ENCODE assay signal across 8 cellular contexts in the genomic region with DNA sequence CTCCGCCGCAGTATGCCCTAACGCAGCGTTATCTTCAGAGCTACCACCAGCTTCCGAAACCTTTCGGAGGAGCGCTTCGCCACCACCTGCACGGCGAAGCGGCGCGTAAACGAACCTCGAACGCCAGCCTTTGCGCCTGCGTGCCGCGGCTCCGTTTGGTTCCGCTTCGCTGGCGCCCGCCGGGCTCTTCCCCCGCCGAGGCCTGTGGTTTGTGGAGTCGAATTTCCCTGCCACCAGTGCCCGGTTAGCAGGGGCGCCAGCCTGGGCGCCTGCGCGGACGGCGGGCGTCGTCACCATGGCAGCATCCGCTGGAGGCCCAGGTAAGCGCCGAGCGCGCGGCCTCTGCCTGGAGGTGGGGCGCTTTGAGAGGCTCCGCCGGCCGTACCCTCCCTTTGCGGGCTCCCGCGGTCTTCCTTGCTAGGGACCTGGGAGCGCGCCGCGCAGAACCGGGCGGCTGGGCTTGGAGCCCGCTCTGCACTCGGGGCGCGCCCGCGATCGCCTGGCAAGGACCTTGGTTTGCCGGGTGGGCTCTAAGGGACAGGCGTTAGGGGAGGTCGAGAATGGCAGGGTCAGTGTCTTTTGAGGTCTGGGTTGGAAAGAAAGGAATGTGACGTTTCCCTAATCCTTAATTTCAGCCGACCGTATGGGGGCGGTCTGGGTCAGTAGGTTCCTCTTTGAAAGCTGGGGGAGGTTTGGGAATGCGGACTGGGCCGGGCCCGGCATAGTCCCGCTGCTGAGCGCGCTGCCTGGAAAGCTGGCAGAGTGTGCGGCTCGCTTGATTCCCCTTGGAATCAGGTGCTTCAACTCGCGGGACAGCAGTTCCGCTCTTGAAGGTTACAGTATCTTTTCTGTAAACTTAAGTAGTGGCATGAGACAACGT. TPM values are rescaled to one million over a fixed set of nuclear protein-coding genes. Genes with fewer than 3 reads are reported as not detected.
A peak's percentile ranks its signal among the peaks of the same experiment; 100 is the strongest.
DNase-seq lines count a peak whose midpoint lies in the region; ATAC-seq, FAIRE-seq and TF ChIP-seq lines count a peak whose summit lies in the region.

A gene with protein sequence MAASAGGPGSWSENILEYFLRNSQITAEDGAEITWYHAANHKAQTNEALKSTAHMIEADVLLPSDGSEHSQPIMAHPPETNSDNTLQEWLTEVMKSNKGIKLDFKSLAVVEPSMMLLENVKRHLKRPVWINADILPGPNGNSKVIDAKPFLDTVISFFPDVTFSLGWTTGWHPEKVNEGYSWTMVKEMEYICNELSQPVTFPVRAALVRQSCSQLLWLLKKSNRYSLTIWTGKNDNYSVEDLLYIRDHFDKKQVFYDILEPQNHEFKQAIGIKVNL (plus strand): TSS at position 272 of the 880 bp plus-strand sequence. CDS start 24 bp downstream, at position 296.

- intact Hi-C loops in naive thymus-derived CD4-positive, alpha-beta T cell (cut with micrococcal nuclease) = loop anchor here (1.0 to 10.0 kb wide), 6 partner anchors 81 to 813 kb away; partner anchors contain the start of genes ZCCHC9 (in 1 of the 2) and ZFYVE16 (in 1 of the 2)

- peak within 1 kb of the TSS; percentile 81 for H3K27ac Mint-ChIP-seq in activated T-helper 17 cell treated with anti-CD3 and anti-CD28 coated beads, Interleukin-2, amount 50 U/mL, for 72 hours
- peak within 1 kb of the TSS; percentile 47 to 88 (median 72) for H3K27ac Mint-ChIP-seq in naive thymus-derived CD4-positive, alpha-beta T cell
- peak within 1 kb of the TSS; percentile 22 for H3K27ac Mint-ChIP-seq in stimulated activated memory B cell treated with anti-CD40 and anti-IgM and Interleukin-4, amounts not matched to agents 10 μg/mL and 1 μg/mL and 100 μg/mL, for 72 hours

- H3K4me3 Mint-ChIP-seq in activated T-helper 17 cell treated with anti-CD3 and anti-CD28 coated beads, Interleukin-2, amount 50 U/mL, for 72 hours = peak within 1 kb of the TSS; percentile 80
- H3K4me3 Mint-ChIP-seq in naive thymus-derived CD4-positive, alpha-beta T cell = peak within 1 kb of the TSS; percentile 83 to 92 (median 88)
- peak within 1 kb of the TSS; percentile 66 for H3K4me3 Mint-ChIP-seq in stimulated activated memory B cell treated with anti-CD40 and anti-IgM and Interleukin-4, amounts not matched to agents 10 μg/mL and 1 μg/mL and 100 μg/mL, for 72 hours

- H3F3A ChIP-seq in GM23248 (ENCODE audit: insufficient read depth) = peaks cover 10% of the 10 kb centered on the region; the same call in 1 of the 2 replicates

- FAIRE-seq in RCC 7860 (lab: Jason Lieb, UNC) = no peak

- peaks cover 9% of the 10 kb centered on the region for H3K4me1 Mint-ChIP-seq in activated T-helper 17 cell treated with anti-CD3 and anti-CD28 coated beads, Interleukin-2, amount 50 U/mL, for 72 hours
- H3K4me1 Mint-ChIP-seq in naive thymus-derived CD4-positive, alpha-beta T cell = peaks cover 9 to 27% (median 14%) of the 10 kb centered on the region in 7 donors
- H3K4me1 Mint-ChIP-seq in stimulated activated memory B cell treated with anti-CD40 and anti-IgM and Interleukin-4, amounts not matched to agents 10 μg/mL and 1 μg/mL and 100 μg/mL, for 72 hours = peaks cover 20% of the 10 kb centered on the region

- H3K27ac ChIP-seq in GM23248 = peak within 1 kb of the TSS; percentile 66
- peak within 1 kb of the TSS; percentile 52 for H3K27ac ChIP-seq in naive thymus-derived CD4-positive, alpha-beta T cell (ENCODE audit: low read depth, low read length)

- H3K27me3 Mint-ChIP-seq in activated T-helper 17 cell treated with anti-CD3 and anti-CD28 coated beads, Interleukin-2, amount 50 U/mL, for 72 hours = peaks cover 7% of the 10 kb centered on the region
- peaks cover 0 to 36% (median 7%) of the 10 kb centered on the region in 5 donors for H3K27me3 Mint-ChIP-seq in naive thymus-derived CD4-positive, alpha-beta T cell
- H3K27me3 Mint-ChIP-seq in stimulated activated memory B cell treated with anti-CD40 and anti-IgM and Interleukin-4, amounts not matched to agents 10 μg/mL and 1 μg/mL and 100 μg/mL, for 72 hours = peaks cover 27% of the 10 kb centered on the region

- peak; percentile 26 for TF ChIP-seq CTCF in fibroblast of mammary gland (conservative IDR thresholded peaks at IDR 0.05; ENCODE audit: control insufficient read depth, insufficient read depth, low read depth, low read length)

- 0 out of 2 replicates have a peak, but pooled peaks cover 11% of the 10 kb centered on the region for H3K79me2 ChIP-seq in GM23248 (ENCODE audit: insufficient read depth)

- H3K36me3 ChIP-seq in GM23248 (ENCODE audit: low read depth) = peaks cover 10% of the 10 kb centered on the region; the same call in 1 of the 2 replicates
- H3K36me3 ChIP-seq in naive thymus-derived CD4-positive, alpha-beta T cell (ENCODE audit: control insufficient read depth in 2 of 3, insufficient read depth in 3 of 3, low read length in 3 of 3) = no peaks in the 10 kb centered on the region

- H3K4me2 ChIP-seq in GM23248 (ENCODE audit: unreplicated experiment) = peak within 1 kb of the TSS; percentile 83

- CTCF ChIA-PET in naive thymus-derived CD4-positive, alpha-beta T cell (lab: Charles Lee) = no interaction called here

- in situ Hi-C loops in GM23248 (cut with MboI) = no loop called here

- peak; percentile 97 for ATAC-seq in activated T-helper 17 cell treated with anti-CD3 and anti-CD28 coated beads, Interleukin-2, amount 50 U/mL, for 72 hours (replicated peaks)
- peak; percentile 90 for ATAC-seq in naive thymus-derived CD4-positive, alpha-beta T cell
- ATAC-seq in stimulated activated memory B cell treated with anti-CD40 and anti-IgM and Interleukin-4, amounts not matched to agents 10 μg/mL and 1 μg/mL and 100 μg/mL, for 72 hours = peak; percentile 91

- no peaks in the 10 kb centered on the region for H4K20me1 ChIP-seq in GM23248 (ENCODE audit: insufficient read depth)

- POLR2A ChIA-PET in naive thymus-derived CD4-positive, alpha-beta T cell (lab: Charles Lee) = interaction anchor here (0.6 to 1.6 kb wide), 2 partner anchors 166 to 1259 kb away, joined by 3 read pairs; partner anchors contain the start of gene MSH3

- DNase-seq in DMS79 treated with DMSO at 0.1 percent for 48 hours (lab: John Stamatoyannopoulos, UW) = peak; percentile 92
- DNase-seq in GM23248 = peak; percentile 95
- DNase-seq in Kasumi-1 (lab: John Stamatoyannopoulos, UW) = peak; percentile 79 to 84
- DNase-seq in RCC 7860 (ENCODE audit: low spot score) = peak; percentile 69
- peak; percentile 76 for DNase-seq in fibroblast of mammary gland (ENCODE audit: low read depth)
- DNase-seq in naive thymus-derived CD4-positive, alpha-beta T cell = peak; percentile 58 to 86 (median 79)

- no peaks in the 10 kb centered on the region for H3K36me3 Mint-ChIP-seq in activated T-helper 17 cell treated with anti-CD3 and anti-CD28 coated beads, Interleukin-2, amount 50 U/mL, for 72 hours (ENCODE audit: low read depth)
- H3K36me3 Mint-ChIP-seq in naive thymus-derived CD4-positive, alpha-beta T cell = peaks cover 0 to 9% (median 6%) of the 10 kb centered on the region in 5 donors
- H3K36me3 Mint-ChIP-seq in stimulated activated memory B cell treated with anti-CD40 and anti-IgM and Interleukin-4, amounts not matched to agents 10 μg/mL and 1 μg/mL and 100 μg/mL, for 72 hours = no peaks in the 10 kb centered on the region

- no peaks in the 10 kb centered on the region for H3K9me3 ChIP-seq in GM23248 (ENCODE audit: low read depth)
- no peaks in the 10 kb centered on the region for H3K9me3 ChIP-seq in naive thymus-derived CD4-positive, alpha-beta T cell (ENCODE audit: control insufficient read depth in 2 of 3, low read length in 3 of 3)

- H3K27me3 ChIP-seq in GM23248 (replicated peaks; ENCODE audit: insufficient read depth) = no peaks in the 10 kb centered on the region
- H3K27me3 ChIP-seq in naive thymus-derived CD4-positive, alpha-beta T cell (ENCODE audit: control insufficient read depth in 2 of 2, insufficient read depth in 2 of 2, low read length in 2 of 2) = no peaks in the 10 kb centered on the region

- H2AFZ ChIP-seq in GM23248 = peak within 1 kb of the TSS; percentile 90

- H3K9me3 Mint-ChIP-seq in activated T-helper 17 cell treated with anti-CD3 and anti-CD28 coated beads, Interleukin-2, amount 50 U/mL, for 72 hours = no peaks in the 10 kb centered on the region
- H3K9me3 Mint-ChIP-seq in naive thymus-derived CD4-positive, alpha-beta T cell = peaks cover 0 to 5% (median 2%) of the 10 kb centered on the region in 11 donors
- H3K9me3 Mint-ChIP-seq in stimulated activated memory B cell treated with anti-CD40 and anti-IgM and Interleukin-4, amounts not matched to agents 10 μg/mL and 1 μg/mL and 100 μg/mL, for 72 hours = peaks cover 16% of the 10 kb centered on the region

- 1 to 2% methylated on average over 82 of the region's 83 CpGs for WGBS in GM23248 (ENCODE audit: low coverage in 1 of 2, low lambda C conversion rate in 2 of 2, missing lambda C conversion rate in 2 of 2), 2 experiments

- peak within 1 kb of the TSS; percentile 82 for H3K4me3 ChIP-seq in GM23248
- peak within 1 kb of the TSS; percentile 78 for H3K4me3 ChIP-seq in fibroblast of mammary gland (ENCODE audit: control insufficient read depth, low read depth, low read length)
- peak within 1 kb of the TSS; percentile 71 for H3K4me3 ChIP-seq in naive thymus-derived CD4-positive, alpha-beta T cell (ENCODE audit: low read length)

- H3K9ac ChIP-seq in GM23248 = peak within 1 kb of the TSS; percentile 82

- no peaks in the 10 kb centered on the region for H3K9me2 ChIP-seq in GM23248 (ENCODE audit: insufficient read depth)

- peaks cover 13% of the 10 kb centered on the region; the same call in 1 of the 2 replicates for H3K4me1 ChIP-seq in GM23248 (ENCODE audit: insufficient read depth)
- H3K4me1 ChIP-seq in naive thymus-derived CD4-positive, alpha-beta T cell (ENCODE audit: control insufficient read depth in 2 of 2, insufficient read depth in 2 of 2, low read length in 2 of 2) = peaks cover 0 to 7% of the 10 kb centered on the region in 2 donors

RNA-seq across cellular contexts. Expression of the gene that starts here (rescaled TPM):
- total RNA-seq in GM23248 (2014; rRNA removed; shearing (Covaris generic)) = 3.4 and 7.8 TPM in 2 replicates
- 2.6 and 4.4 TPM in 2 replicates for polyA plus RNA-seq in GM23248 (2016; fragmentation: Nextera tagmentation; extraction: Ambion mirVana)
- total RNA-seq in activated T-helper 17 cell treated with anti-CD3 and anti-CD28 coated beads, Interleukin-2, amount 50 U/mL, for 72 hours = under 1 TPM; 0.13 to 0.42 TPM
- total RNA-seq in naive thymus-derived CD4-positive, alpha-beta T cell = 1 to 10 TPM in 2 of 5 experiments, under 1 TPM in 2, not detected in 1; 0.36 to 3.4 (median 1.1) TPM
- under 1 TPM in 1 of 2 donors, not detected in 1; 0.11 TPM for polyA plus RNA-seq in naive thymus-derived CD4-positive, alpha-beta T cell

Comparison
In these comparisons a context has a peak if more than half of its experiments do, and no peak if none do; other contexts are left out.
1. Peak in every context shown above with its lines: DNase-seq, ATAC-seq, H3K4me3 ChIP-seq and H3K27ac ChIP-seq.
2. Peak in ATAC-seq in activated T-helper 17 cell treated with anti-CD3 and anti-CD28 coated beads, Interleukin-2, amount 50 U/mL, for 72 hours; RNA of the gene not detected or under 1 TPM.
3. H3K27ac Mint-ChIP-seq: peak in every context shown above with its lines; median percentile 81 in activated T-helper 17 cell treated with anti-CD3 and anti-CD28 coated beads, Interleukin-2, amount 50 U/mL, for 72 hours; 72 in naive thymus-derived CD4-positive, alpha-beta T cell; 22 in stimulated activated memory B cell treated with anti-CD40 and anti-IgM and Interleukin-4, amounts not matched to agents 10 μg/mL and 1 μg/mL and 100 μg/mL, for 72 hours.